Comparison of ENCODE assay signal across 8 cellular contexts in the genomic region with DNA sequence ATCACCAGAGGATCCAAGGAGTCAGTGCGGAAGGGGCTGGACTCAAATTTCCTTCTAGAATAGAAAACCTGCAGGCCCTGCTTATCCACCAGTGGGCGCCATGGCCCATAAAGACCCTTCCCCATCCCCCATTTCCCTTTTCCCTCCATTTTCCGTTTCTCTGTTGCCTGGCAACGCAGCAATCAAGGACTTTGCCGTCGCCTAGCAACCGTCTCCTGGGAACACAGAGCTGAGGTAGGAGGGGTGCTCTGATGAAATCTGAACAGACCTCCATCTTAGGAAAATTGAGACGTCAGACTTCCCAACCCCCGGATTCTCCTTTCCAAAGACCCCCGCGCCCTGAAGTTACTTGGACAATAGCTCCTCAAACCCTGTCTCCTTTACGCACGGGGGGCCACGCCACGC. TPM values are rescaled to one million over a fixed set of nuclear protein-coding genes. Genes with fewer than 3 reads are reported as not detected.
DNase-seq lines count a peak whose midpoint lies in the region; ATAC-seq and TF ChIP-seq lines count a peak whose summit lies in the region.

No MANE protein-coding gene starts in this region.

- peaks cover 3% of the 10 kb centered on the region for H3K36me3 Mint-ChIP-seq in T-helper 1 cell treated with Interleukin-12 subunit alpha and Interleukin-12 subunit beta and Interleukin-4 antibody, amounts not matched to agents 30 μg/mL and 1 μg/mL, for 36 hours (ENCODE audit: low read depth)

- in situ Hi-C loops in GM13976 (cut with MboI; ENCODE audit: low sequenced_read_pairs, unreplicated experiment) = no loop called here

- peaks cover 6 to 15% of the 10 kb centered on the region in 2 donors for H3K4me1 ChIP-seq in lung (ENCODE audit: control insufficient read depth in 2 of 2, insufficient read depth in 2 of 2, low read length in 2 of 2)

- H3K4me1 Mint-ChIP-seq in T-helper 1 cell treated with Interleukin-12 subunit alpha and Interleukin-12 subunit beta and Interleukin-4 antibody, amounts not matched to agents 30 μg/mL and 1 μg/mL, for 36 hours (ENCODE audit: low read depth) = peaks cover 48% of the 10 kb centered on the region

- H3K36me3 ChIP-seq in lung (ENCODE audit: control insufficient read depth in 2 of 2, insufficient read depth in 2 of 2, low read length in 2 of 2) = no peaks in the 10 kb centered on the region

- H3K27me3 Mint-ChIP-seq in T-helper 1 cell treated with Interleukin-12 subunit alpha and Interleukin-12 subunit beta and Interleukin-4 antibody, amounts not matched to agents 30 μg/mL and 1 μg/mL, for 36 hours (ENCODE audit: low read depth) = peaks cover 22% of the 10 kb centered on the region

- no peak for ATAC-seq in lung (ENCODE audit: insufficient read depth, low FRiP score)

- H3K4me3 ChIP-seq in lung = peak overlapping the region; percentile 34

- peak overlapping the region; percentile 96 for H3K27ac Mint-ChIP-seq in T-helper 1 cell treated with Interleukin-12 subunit alpha and Interleukin-12 subunit beta and Interleukin-4 antibody, amounts not matched to agents 30 μg/mL and 1 μg/mL, for 36 hours

- H3K4me3 Mint-ChIP-seq in T-helper 1 cell treated with Interleukin-12 subunit alpha and Interleukin-12 subunit beta and Interleukin-4 antibody, amounts not matched to agents 30 μg/mL and 1 μg/mL, for 36 hours = peak overlapping the region; percentile 89

- H3K27ac ChIP-seq in lung (ENCODE audit: low read depth in 1 of 2, low read length in 1 of 2) = no peak overlapping the region
- peak overlapping the region; percentile 85 for H3K27ac ChIP-seq in temporal lobe (ENCODE audit: low read depth, low read length)

- H3K9me3 ChIP-seq in lung (ENCODE audit: control insufficient read depth in 2 of 2, insufficient read depth in 1 of 2, low read length in 1 of 2) = no peaks in the 10 kb centered on the region

- 3 to 4% methylated on average over 15 of the region's 15 CpGs for WGBS in lung, 2 donors

- no peak for DNase-seq in AG09319 (ENCODE audit: extremely low read depth, low read depth)
- DNase-seq in GM13976 (ENCODE audit: low spot score) = peak; percentile 64
- DNase-seq in NCI-H1694 treated with DMSO at 0.1 percent for 48 hours (lab: John Stamatoyannopoulos, UW) = peak; percentile 96
- peak; percentile 75 for DNase-seq in effector CD4-positive, alpha-beta T cell
- DNase-seq in lung (ENCODE audit: low spot score) = no peak
- no peak for DNase-seq in activated CD8-positive, alpha-beta memory T cell treated with anti-CD3 and anti-CD28 coated beads for 24 hours

- no peaks in the 10 kb centered on the region for H3K9me3 Mint-ChIP-seq in T-helper 1 cell treated with Interleukin-12 subunit alpha and Interleukin-12 subunit beta and Interleukin-4 antibody, amounts not matched to agents 30 μg/mL and 1 μg/mL, for 36 hours

- H3K27me3 ChIP-seq in lung (ENCODE audit: control insufficient read depth, insufficient read depth) = no peaks in the 10 kb centered on the region

- peak; percentile 30 for TF ChIP-seq CTCF in AG09319 (IDR thresholded peaks at IDR 0.05; ENCODE audit: low read depth, low read length)
- peak; percentile 17 for TF ChIP-seq CTCF in GM13976 (IDR thresholded peaks at IDR 0.05; ENCODE audit: borderline replicate concordance, control extremely low read depth, extremely low read depth, insufficient read depth, missing control alignments)
- no peak for TF ChIP-seq CTCF in lung (IDR thresholded peaks at IDR 0.05; ENCODE audit: control extremely low read depth, extremely low read depth)

RNA-seq across cellular contexts. Expression of gene DLG4, which starts 5.7 kb away (rescaled TPM):
- total RNA-seq in lung = 10 to 100 TPM; 17.1 to 20.1 TPM
- 10 to 100 TPM; 10.0 to 13.4 TPM for polyA plus RNA-seq in lung
- total RNA-seq in temporal lobe = 112 TPM

RNA-seq across cellular contexts. Expression of gene ACADVL, which starts 5.8 kb away (rescaled TPM):
- total RNA-seq in lung = 100 to 1,000 TPM; 158 to 679 TPM
- polyA plus RNA-seq in lung = 100 to 1,000 TPM; 412 to 774 TPM
- total RNA-seq in temporal lobe = 58.0 TPM

RNA-seq across cellular contexts. Expression of gene DVL2, which starts 20.4 kb away (rescaled TPM):
- 10 to 100 TPM; 45.3 to 57.5 TPM for total RNA-seq in lung
- 10 to 100 TPM; 22.2 to 25.1 TPM for polyA plus RNA-seq in lung
- 30.0 TPM for total RNA-seq in temporal lobe

RNA-seq across cellular contexts. Expression of gene PHF23, which starts 25.4 kb away (rescaled TPM):
- total RNA-seq in lung (10 to 100 TPM; 25.4 to 27.3 TPM), temporal lobe (17.9 TPM)
- 10 to 100 TPM; 27.2 to 40.5 TPM for polyA plus RNA-seq in lung

RNA-seq across cellular contexts. Expression of gene GABARAP, which starts 28.4 kb away (rescaled TPM):
- total RNA-seq in lung (100 to 1,000 TPM; 315 to 496 TPM), temporal lobe (93.9 TPM)
- polyA plus RNA-seq in lung = 1,000 to 10,000 TPM in 1 of 2 donors, 100 to 1,000 TPM in 1; 874 to 1,149 TPM

Comparison
In these comparisons a context has a peak if more than half of its experiments do, and no peak if none do; other contexts are left out.
1. DNase-seq: peak in GM13976 (single experiment), NCI-H1694 treated with DMSO at 0.1 percent for 48 hours (single experiment) and effector CD4-positive, alpha-beta T cell (single experiment); none in AG09319 (single experiment), lung (single experiment) and activated CD8-positive, alpha-beta memory T cell treated with anti-CD3 and anti-CD28 coated beads for 24 hours (single experiment).